Comparison of ENCODE assay signal across 1 cellular context in genomic region chr12:124184456-124184855, GRCh38.
TF ChIP-seq lines count a peak whose summit lies in the region.

No MANE protein-coding gene starts in this region.

TF ChIP-seq in H1, 55 proteins besides CTCF, POLR2A, EP300 and RAD21 (continued from another document):
- no peak for TF ChIP-seq BACH1 (IDR thresholded peaks at IDR 0.05; ENCODE audit: low read length)
- no peak for TF ChIP-seq ASH2L (IDR thresholded peaks at IDR 0.05; ENCODE audit: low read length)
- no peak for TF ChIP-seq E2F6 (IDR thresholded peaks at IDR 0.05)
- TF ChIP-seq GTF2F1 (IDR thresholded peaks at IDR 0.05; ENCODE audit: borderline replicate concordance, low read depth, low read length): no peak
